In the genomic region with DNA sequence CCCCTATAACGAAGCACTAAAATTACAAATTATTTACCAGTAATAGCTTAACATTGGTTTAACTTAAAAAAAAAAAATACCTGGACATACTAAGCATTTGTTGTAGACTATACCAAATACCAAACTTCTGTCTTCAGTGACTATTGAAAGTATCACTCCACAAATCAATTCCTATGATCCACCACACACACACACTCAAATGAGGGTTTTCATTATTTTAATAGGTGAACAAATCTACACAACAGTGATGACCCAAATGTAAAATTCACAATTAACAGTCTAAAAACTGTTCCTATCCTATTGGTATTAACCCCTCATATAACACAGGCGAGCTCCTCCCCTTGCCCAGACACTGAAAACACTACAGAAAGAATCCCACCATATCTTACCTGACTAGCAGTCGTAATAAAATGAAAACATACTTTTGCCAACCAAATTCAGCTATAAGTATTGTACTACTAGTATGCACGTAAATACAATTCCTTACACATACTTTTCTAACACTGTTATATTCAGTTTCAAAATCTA, we compare ENCODE assay signal across 8 cellular contexts. TPM values are rescaled to one million over a fixed set of nuclear protein-coding genes. Genes with fewer than 3 reads are reported as not detected.
DNase-seq lines count a peak whose midpoint lies in the region; TF ChIP-seq lines count a peak whose summit lies in the region.

No MANE protein-coding gene starts in this region.

- peaks cover 31% of the 10 kb centered on the region for H3K36me3 ChIP-seq in OCI-LY3 (replicated peaks; ENCODE audit: low read depth, low read length)

- peaks cover 48% of the 10 kb centered on the region for H4K20me1 ChIP-seq in OCI-LY3 (ENCODE audit: insufficient read depth, low read length)

- H3K36me3 Mint-ChIP-seq in progenitor cell of endocrine pancreas (ENCODE audit: insufficient read depth) = peaks cover 14% of the 10 kb centered on the region

- peaks cover 33% of the 10 kb centered on the region for H3K4me1 Mint-ChIP-seq in progenitor cell of endocrine pancreas (ENCODE audit: low read depth)

- no peaks in the 10 kb centered on the region for H3K27me3 Mint-ChIP-seq in progenitor cell of endocrine pancreas

- H3K79me2 ChIP-seq in OCI-LY3 (ENCODE audit: low read length) = peaks cover 76% of the 10 kb centered on the region

- peak overlapping the region; percentile 98 for H3K27ac Mint-ChIP-seq in progenitor cell of endocrine pancreas

- no peaks in the 10 kb centered on the region for H3K9me3 Mint-ChIP-seq in progenitor cell of endocrine pancreas (ENCODE audit: low read depth)

- no peak overlapping the region for H2AFZ ChIP-seq in OCI-LY3 (ENCODE audit: low read depth, low read length)

- peaks cover 26% of the 10 kb centered on the region for H3K4me1 ChIP-seq in OCI-LY3 (ENCODE audit: low read length)

- DNase-seq in GM20000 (ENCODE audit: low spot score) = peak; percentile 10
- no peak for DNase-seq in epithelial cell of esophagus (ENCODE audit: low read depth)
- no peak for DNase-seq in progenitor cell of endocrine pancreas (ENCODE audit: low spot score, unreplicated experiment)
- no peak for DNase-seq in NCI-H446 treated with DMSO at 0.1 percent for 48 hours (lab: John Stamatoyannopoulos, UW)
- no peak for DNase-seq in DMS53 (lab: John Stamatoyannopoulos, UW)
- DNase-seq in stimulated activated CD4-positive, alpha-beta T cell treated with anti-CD3 and anti-CD28 coated beads, Interleukin-4, amount 100 ng/mL, for 4 hours = no peak
- no peak for DNase-seq in HCEC 1CT

- H3K9ac ChIP-seq in OCI-LY3 (ENCODE audit: low read length) = peak overlapping the region; percentile 99

- peak overlapping the region; percentile 75 for H3K4me2 ChIP-seq in OCI-LY3 (ENCODE audit: low read length)

- no peaks in the 10 kb centered on the region for H3K9me3 ChIP-seq in OCI-LY3 (ENCODE audit: insufficient read depth, low read length)

- no peak for TF ChIP-seq CTCF in GM20000 (IDR thresholded peaks at IDR 0.05; ENCODE audit: extremely low read depth, missing control alignments)
- no peak for TF ChIP-seq CTCF in OCI-LY3 (IDR thresholded peaks at IDR 0.05; ENCODE audit: low read depth, low read length)
- no peak for TF ChIP-seq CTCF in epithelial cell of esophagus (IDR thresholded peaks at IDR 0.05; ENCODE audit: insufficient read depth, low read depth, low read length, missing control alignments)
- TF ChIP-seq CTCF in progenitor cell of endocrine pancreas (IDR thresholded peaks at IDR 0.05; ENCODE audit: unreplicated experiment) = no peak

- no peaks in the 10 kb centered on the region for H3K27me3 ChIP-seq in OCI-LY3 (ENCODE audit: low read depth, low read length)

- peak overlapping the region; percentile 91 for H3K27ac ChIP-seq in OCI-LY3 (ENCODE audit: low read length)

- H3K4me3 Mint-ChIP-seq in progenitor cell of endocrine pancreas (ENCODE audit: low read depth) = peak overlapping the region; percentile 85

- H3K4me3 ChIP-seq in OCI-LY3 (ENCODE audit: low read length) (peak overlapping the region; percentile 91), epithelial cell of esophagus (ENCODE audit: low read length) (peak overlapping the region; percentile 83)

RNA-seq across cellular contexts. Expression of gene SP3, which starts 2.5 kb away (rescaled TPM):
- 93.8 and 96.9 TPM in 2 replicates for total RNA-seq in progenitor cell of endocrine pancreas
